In genomic region chr2:216696321-216696720, GRCh38 we compare ENCODE assay signal across 1 cellular context.
TF ChIP-seq lines count a peak whose summit lies in the region.

No MANE protein-coding gene starts in this region.

TF ChIP-seq in SK-N-SH, 30 proteins besides CTCF, POLR2A, EP300 and RAD21 (continued from another document):
- TF ChIP-seq PBX3 (IDR thresholded peaks at IDR 0.05) (no peak), YY1 (IDR thresholded peaks at IDR 0.05; ENCODE audit: low read depth) (no peak)
TF ChIP-seq in SK-N-SH: peak in this region for 0.
